ENCODE assay signal across 22 cellular contexts in the genomic region with DNA sequence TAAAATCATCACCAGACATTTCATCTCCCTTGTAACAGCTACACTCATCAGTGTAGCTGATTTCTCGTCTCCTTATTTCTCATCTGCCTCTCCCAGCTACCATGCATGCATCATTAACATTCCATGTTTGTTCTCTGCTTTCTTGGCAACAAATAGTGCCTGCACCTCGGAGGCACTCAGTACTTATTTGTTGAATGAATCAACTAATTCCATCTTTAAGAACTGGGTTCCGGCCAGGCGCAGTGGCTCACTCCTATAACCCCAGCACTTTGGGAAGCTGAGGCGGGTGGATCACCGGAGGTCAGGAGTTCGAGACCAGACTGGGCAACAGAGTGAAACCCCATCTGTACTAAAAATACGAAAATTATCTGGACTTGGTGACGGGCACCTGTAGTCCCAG.
"Had no signal": no experiment of that assay in that cellular context is flagged by ENCODE, and none has a peak within 500 bp of the region (broad histone marks: within the 10 kb centered on the region; RNA-seq: fewer than 3 reads in every experiment).

No MANE protein-coding gene starts in this region.

- H3K4me3 Mint-ChIP-seq: activated CD8-positive, alpha-beta T cell treated with anti-CD3 and anti-CD28 coated beads for 36 hours; activated naive CD8-positive, alpha-beta T cell treated with anti-CD3 and anti-CD28 coated beads, Interleukin-2, amount 50 U/mL, for 24 hours; brain; T-helper 1 cell treated with Interleukin-12 subunit alpha and Interleukin-12 subunit beta and Interleukin-4 antibody, amounts not matched to agents 30 μg/mL and 1 μg/mL, for 36 hours had no signal

- H3K27ac Mint-ChIP-seq: activated CD8-positive, alpha-beta T cell treated with anti-CD3 and anti-CD28 coated beads for 36 hours; activated naive CD4-positive, alpha-beta T cell treated with anti-CD3 and anti-CD28 coated beads, Interleukin-2, amount 50 U/mL, for 72 hours; activated naive CD8-positive, alpha-beta T cell treated with anti-CD3 and anti-CD28 coated beads, Interleukin-2, amount 50 U/mL, for 24 hours; brain; T-helper 1 cell treated with Interleukin-12 subunit alpha and Interleukin-12 subunit beta and Interleukin-4 antibody, amounts not matched to agents 30 μg/mL and 1 μg/mL, for 36 hours had no signal

- DNase-seq: activated CD4-positive, CD25-positive, alpha-beta regulatory T cell; activated CD8-positive, alpha-beta memory T cell treated with anti-CD3 and anti-CD28 coated beads, Interleukin-2, amount 50 U/mL, for 4 hours; activated CD8-positive, alpha-beta T cell treated with anti-CD3 and anti-CD28 coated beads for 36 hours; activated effector memory CD4-positive, alpha-beta T cell treated with Interleukin-2 at 50 U/mL for 16 hours; activated naive CD4-positive, alpha-beta T cell treated with Interleukin-2 at 50 U/mL for 16 hours; activated naive CD8-positive, alpha-beta T cell treated with anti-CD3 and anti-CD28 coated beads, Interleukin-2, amount 50 U/mL, for 24 hours; amygdala; MM.1S; NCI-H1105; NCI-H1436; NCI-H1694 treated with DMSO at 0.1 percent for 48 hours; NCI-H2081; NCI-H2171; NCI-H226; NCI-H526; NCI-H774; SHP77 treated with DMSO at 0.1 percent for 48 hours had no signal

- H3K4me2 ChIP-seq: KMS-11 had no signal

- H3K9ac ChIP-seq: KMS-11 had no signal

- FAIRE-seq: astrocyte had no signal

- ATAC-seq: activated CD8-positive, alpha-beta T cell treated with anti-CD3 and anti-CD28 coated beads for 36 hours; activated naive CD4-positive, alpha-beta T cell treated with anti-CD3 and anti-CD28 coated beads, Interleukin-2, amount 50 U/mL, for 72 hours; activated naive CD8-positive, alpha-beta T cell treated with anti-CD3 and anti-CD28 coated beads, Interleukin-2, amount 50 U/mL, for 24 hours had no signal

- H3K9me3 Mint-ChIP-seq: activated CD8-positive, alpha-beta T cell treated with anti-CD3 and anti-CD28 coated beads for 36 hours; activated naive CD4-positive, alpha-beta T cell treated with anti-CD3 and anti-CD28 coated beads, Interleukin-2, amount 50 U/mL, for 72 hours; activated naive CD8-positive, alpha-beta T cell treated with anti-CD3 and anti-CD28 coated beads, Interleukin-2, amount 50 U/mL, for 24 hours; T-helper 1 cell treated with Interleukin-12 subunit alpha and Interleukin-12 subunit beta and Interleukin-4 antibody, amounts not matched to agents 30 μg/mL and 1 μg/mL, for 36 hours had no signal

- H3K36me3 Mint-ChIP-seq: activated naive CD4-positive, alpha-beta T cell treated with anti-CD3 and anti-CD28 coated beads, Interleukin-2, amount 50 U/mL, for 72 hours; brain had no signal

- H3K27ac ChIP-seq: KMS-11 had no signal
